8 cellular contexts compared by ENCODE assay signal in the genomic region with DNA sequence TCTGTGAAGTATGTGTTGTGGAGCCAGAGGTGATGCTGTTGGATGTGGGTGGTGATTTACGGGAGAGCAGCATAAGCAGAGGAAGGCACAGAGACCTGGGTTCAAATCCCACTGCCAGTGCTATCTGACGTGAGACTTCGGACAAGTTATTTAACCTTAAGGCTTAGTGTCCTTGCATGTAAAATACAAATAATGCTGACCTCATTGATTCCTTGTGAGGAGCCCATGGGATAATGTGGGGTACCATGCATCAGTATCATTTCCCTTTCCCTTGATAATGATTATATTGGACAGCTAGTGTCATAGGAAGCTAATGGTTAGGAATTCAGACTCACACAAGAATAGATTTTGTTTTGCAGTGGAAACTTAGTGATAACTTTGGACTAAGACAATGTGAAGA.
"Had no signal": no experiment of that assay in that cellular context is flagged by ENCODE, and none has a peak within 500 bp of the region (broad histone marks: within the 10 kb centered on the region; RNA-seq: fewer than 3 reads in every experiment).

No MANE protein-coding gene starts in this region.

- FAIRE-seq: H1, H54, HTR-8/SVneo had no signal

- H3K4me3 Mint-ChIP-seq: GM23338, H9, IgD-negative memory B cell had no signal

- ATAC-seq: GM23338 had no signal

- H3K27ac Mint-ChIP-seq: GM23338, H9, IgD-negative memory B cell had no signal

- H2AFZ ChIP-seq: GM23338 had no signal

- H3K4me2 ChIP-seq: GM23338 had no signal

- DNase-seq: H9, HCEC 1CT, KG1 had no signal

- H3K4me3 ChIP-seq: GM23338 had no signal
